Comparison of ENCODE assay signal across 27 cellular contexts in the genomic region with DNA sequence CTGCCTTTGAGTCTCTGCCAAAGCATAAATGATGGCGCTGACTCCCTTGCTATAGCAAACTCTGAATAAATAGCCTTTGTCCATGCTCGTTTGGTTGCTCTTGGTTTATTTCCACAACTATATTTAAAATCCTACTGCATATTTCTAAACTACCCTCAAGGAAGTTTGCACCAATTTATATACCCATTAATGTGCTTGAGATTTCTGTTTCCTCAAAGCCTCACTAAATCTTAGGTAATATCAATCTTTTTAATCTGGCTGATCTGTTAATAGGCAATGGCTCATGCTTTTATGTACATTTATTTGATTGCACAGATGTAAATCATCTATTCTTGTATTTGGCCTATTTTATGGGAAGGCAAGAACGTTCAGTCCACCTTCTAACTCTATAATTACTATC.
DNase-seq lines count a peak whose midpoint lies in the region; ATAC-seq, FAIRE-seq and TF ChIP-seq lines count a peak whose summit lies in the region.
"Had no signal": no experiment of that assay in that cellular context is flagged by ENCODE, and none has a peak within 500 bp of the region (broad histone marks: within the 10 kb centered on the region; RNA-seq: fewer than 3 reads in every experiment).

No MANE protein-coding gene starts in this region.

- H3K27me3 ChIP-seq in Loucy (ENCODE audit: insufficient read depth, low read length, poor library complexity, severe bottlenecking) (no peaks in the 10 kb centered on the region), prostate gland (replicated peaks; ENCODE audit: insufficient read depth) (no peaks in the 10 kb centered on the region), pancreas (no peaks in the 10 kb centered on the region)
- H3K27me3 ChIP-seq: BE2C, BLaER1 had no signal

- H3K9me3 ChIP-seq in Loucy (ENCODE audit: insufficient read depth, low read depth, low read length) (no peaks in the 10 kb centered on the region), prostate gland (no peaks in the 10 kb centered on the region), pancreas (no peaks in the 10 kb centered on the region)
- H3K9me3 ChIP-seq: BE2C, BLaER1, Caco-2 had no signal

- 28% methylated on average over 3 of the region's 3 CpGs for WGBS in prostate gland
- WGBS in pancreas, 2 donors = 48 to 56% methylated on average over 3 of the region's 3 CpGs

- H3K79me2 ChIP-seq in Loucy (ENCODE audit: insufficient read depth, low read length) = no peaks in the 10 kb centered on the region

- TF ChIP-seq CTCF in D721Med (IDR thresholded peaks at IDR 0.05; ENCODE audit: insufficient read depth, missing control alignments) = no peak
- no peak for TF ChIP-seq CTCF in Loucy (conservative IDR thresholded peaks at IDR 0.05; ENCODE audit: low read length)
- no peak for TF ChIP-seq CTCF in VCaP (conservative IDR thresholded peaks at IDR 0.05)
- TF ChIP-seq CTCF in prostate gland (IDR thresholded peaks at IDR 0.05) = no peak
- no peak for TF ChIP-seq CTCF in pancreas (IDR thresholded peaks at IDR 0.05)

- no peak for TF ChIP-seq POLR2A in prostate gland (IDR thresholded peaks at IDR 0.05)

- no peak overlapping the region for H3K4me3 ChIP-seq in Loucy (ENCODE audit: low read length, poor library complexity, severe bottlenecking)
- no peak overlapping the region for H3K4me3 ChIP-seq in prostate gland
- H3K4me3 ChIP-seq in pancreas = no peak overlapping the region
- H3K4me3 ChIP-seq: BLaER1, GM12878 had no signal

- H3K36me3 ChIP-seq in Loucy (ENCODE audit: insufficient read depth, low read length) = no peaks in the 10 kb centered on the region
- no peaks in the 10 kb centered on the region for H3K36me3 ChIP-seq in prostate gland
- no peaks in the 10 kb centered on the region for H3K36me3 ChIP-seq in pancreas
- H3K36me3 ChIP-seq: BE2C, BLaER1 had no signal

- H3K9me2 ChIP-seq in Loucy (replicated peaks; ENCODE audit: low read depth, low read length) = no peaks in the 10 kb centered on the region

- H4K20me1 ChIP-seq in Loucy (ENCODE audit: insufficient read depth, low read length, poor library complexity, severe bottlenecking) = no peaks in the 10 kb centered on the region
- H4K20me1 ChIP-seq: BLaER1 had no signal

- H3K4me1 ChIP-seq in Loucy (ENCODE audit: insufficient read depth, low read length, poor library complexity, severe bottlenecking) = peaks cover 35% of the 10 kb centered on the region
- no peaks in the 10 kb centered on the region for H3K4me1 ChIP-seq in prostate gland (replicated peaks)
- no peaks in the 10 kb centered on the region for H3K4me1 ChIP-seq in pancreas
- H3K4me1 ChIP-seq: BE2C, BLaER1, Caco-2 had no signal

- FAIRE-seq in D721Med (lab: Jason Lieb, UNC) (peak; percentile 100), pancreas (lab: Jason Lieb, UNC) (no peak)
- FAIRE-seq: A204.1, GM12878, GM12892, GM18507 had no signal

- H3K27ac ChIP-seq in VCaP = peak overlapping the region; percentile 70
- no peak overlapping the region for H3K27ac ChIP-seq in prostate gland
- no peak overlapping the region for H3K27ac ChIP-seq in caudate nucleus (ENCODE audit: low read depth, low read length)
- no peak overlapping the region for H3K27ac ChIP-seq in pancreas
- H3K27ac ChIP-seq: BLaER1 had no signal

- no peaks in the 10 kb centered on the region for H3F3A ChIP-seq in Loucy (ENCODE audit: low read depth)

- no peak for ATAC-seq in GM19328 (IDR thresholded peaks at IDR 0.05; ENCODE audit: unreplicated experiment)
- no peak for ATAC-seq in pancreas
- ATAC-seq: CD8-positive, alpha-beta T cell; GM12878 had no signal

- intact Hi-C loops in prostate gland (cut with DNase I) (no loop called here), pancreas (cut with DNase I) (no loop called here)

- peak overlapping the region; percentile 63 for H3K4me2 ChIP-seq in Loucy (ENCODE audit: low read depth, low read length, poor library complexity, severe bottlenecking)
- H3K4me2 ChIP-seq: BLaER1 had no signal

- no peak overlapping the region for H3K9ac ChIP-seq in Loucy (ENCODE audit: low read depth, low read length, poor library complexity, severe bottlenecking)
- H3K9ac ChIP-seq: BLaER1 had no signal

- H2AFZ ChIP-seq in Loucy (ENCODE audit: low read length) = no peak overlapping the region

- DNase-seq in D721Med (ENCODE audit: insufficient read length, low spot score) (no peak), prostate gland (ENCODE audit: low spot score) (peak; percentile 18), caudate nucleus (lab: John Stamatoyannopoulos, UW) (no peak), NCI-H774 (lab: John Stamatoyannopoulos, UW) (no peak), pancreas (no peak)
- DNase-seq: 8988T; ACHN; BE2C; C1 segment of cervical spinal cord; Caco-2; Calu3; CD4-positive, alpha-beta T cell; CD8-positive, alpha-beta T cell; DMS 273 treated with DMSO at 0.1 percent for 48 hours; DMS153; DMS53; DMS79; DND-41; EL had no signal
